In genomic region chr3:24166518-24166917, GRCh38 we compare ENCODE assay signal across 26 cellular contexts.
DNase-seq lines count a peak whose midpoint lies in the region; ATAC-seq, FAIRE-seq and TF ChIP-seq lines count a peak whose summit lies in the region.
"Had no signal": no experiment of that assay in that cellular context is flagged by ENCODE, and none has a peak within 500 bp of the region (broad histone marks: within the 10 kb centered on the region; RNA-seq: fewer than 3 reads in every experiment).

No MANE protein-coding gene starts in this region.

- no peaks in the 10 kb centered on the region for H3K9me3 Mint-ChIP-seq in activated CD4-positive, alpha-beta T cell treated with anti-CD3 and anti-CD28 coated beads, Interleukin-2, amount 10 ng/mL, durations not matched to agents 7 days and 5 days
- H3K9me3 Mint-ChIP-seq: CD8-positive, alpha-beta T cell; H9 had no signal

- H3K27me3 ChIP-seq in liver (ENCODE audit: control insufficient read depth in 4 of 4, insufficient read depth in 4 of 4, low read length in 3 of 4) (no peaks in the 10 kb centered on the region), HepG2 (ENCODE audit: control insufficient read depth in 1 of 2, insufficient read depth in 2 of 2, low read length in 2 of 2) (no peaks in the 10 kb centered on the region), WERI-Rb-1 (ENCODE audit: insufficient read depth, low read depth, severe bottlenecking) (no peaks in the 10 kb centered on the region), right lobe of liver (no peaks in the 10 kb centered on the region), adrenal gland (no peaks in the 10 kb centered on the region)
- H3K27me3 ChIP-seq: SJCRH30 had no signal

- H3K4me3 ChIP-seq in liver (ENCODE audit: low read depth in 1 of 3, low read length in 3 of 3) (no peak overlapping the region), HepG2 (replicated peaks in 1 of 3; ENCODE audit: insufficient read depth in 1 of 3, low read depth in 2 of 3, low read length in 3 of 3) (no peak overlapping the region), WERI-Rb-1 (ENCODE audit: low read depth, low read length) (no peak overlapping the region), right lobe of liver (no peak overlapping the region), adrenal gland (no peak overlapping the region)
- H3K4me3 ChIP-seq: SJCRH30 had no signal

- no peak overlapping the region for H2AFZ ChIP-seq in HepG2 (ENCODE audit: low read length)

- DNase-seq in HepG2 (ENCODE audit: low spot score) (no peak), WERI-Rb-1 (peak; percentile 42), right lobe of liver (no peak), superior temporal gyrus (ENCODE audit: extremely low spot score) (no peak), adrenal gland (no peak)
- no peak for DNase-seq in activated CD4-positive, alpha-beta T cell treated with anti-CD3 and anti-CD28 coated beads, Interleukin-2, amount 10 ng/mL, durations not matched to agents 7 days and 5 days
- DNase-seq: AML-193; C1 segment of cervical spinal cord; Calu3; CD8-positive, alpha-beta T cell; DMS153; H9; KG1; NCI-H1092; NCI-H1436; NCI-H187 treated with DMSO at 0.1 percent for 48 hours; NCI-H2107; NCI-H345; NCI-H524; OCI-M1; SJCRH30 had no signal

- no peak for FAIRE-seq in HepG2 (lab: Jason Lieb, UNC)
- FAIRE-seq: GM12892, GM18507, RCC 7860 had no signal

- ATAC-seq in HepG2 = no peak
- ATAC-seq in right lobe of liver = no peak
- ATAC-seq in GM18858 (IDR thresholded peaks at IDR 0.05; ENCODE audit: unreplicated experiment) = no peak
- ATAC-seq: CD8-positive, alpha-beta T cell had no signal

- WGBS in liver = 91% methylated on average over 5 of the region's 5 CpGs
- WGBS in HepG2 (ENCODE audit: low lambda C conversion rate) = 96% methylated on average over 5 of the region's 5 CpGs
- 81% methylated on average over 5 of the region's 5 CpGs for WGBS in right lobe of liver (ENCODE audit: insufficient coverage, low coverage, low lambda C conversion rate, missing lambda C conversion rate)
- 84 to 91% (median 87%) methylated on average over 5 of the region's 5 CpGs for WGBS in adrenal gland, 4 donors

- H3K36me3 Mint-ChIP-seq in activated CD4-positive, alpha-beta T cell treated with anti-CD3 and anti-CD28 coated beads, Interleukin-2, amount 10 ng/mL, durations not matched to agents 7 days and 5 days (ENCODE audit: low read depth) = no peaks in the 10 kb centered on the region
- H3K36me3 Mint-ChIP-seq: CD8-positive, alpha-beta T cell had no signal

- CTCF ChIA-PET in HepG2 (lab: Yijun Ruan, JAX; ENCODE audit: low intra/inter-chr PET ratio, low total read pairs) = no interaction called here
- CTCF ChIA-PET in activated CD4-positive, alpha-beta T cell treated with anti-CD3 and anti-CD28 coated beads, Interleukin-2, amount 10 ng/mL, durations not matched to agents 7 days and 5 days (lab: Charles Lee) = interaction anchor here (1.4 kb wide), 1 partner anchor 25 kb away, joined by 3 read pairs; no protein-coding TSS in a partner anchor

- TF ChIP-seq RAD21 in liver (IDR thresholded peaks at IDR 0.05) = no peak
- no peak for TF ChIP-seq RAD21 in HepG2 (CRISPR knock-in tag; IDR thresholded peaks at IDR 0.05)

- no peak overlapping the region for H3K4me3 Mint-ChIP-seq in activated CD4-positive, alpha-beta T cell treated with anti-CD3 and anti-CD28 coated beads, Interleukin-2, amount 10 ng/mL, durations not matched to agents 7 days and 5 days
- H3K4me3 Mint-ChIP-seq: CD8-positive, alpha-beta T cell; H9 had no signal

- TF ChIP-seq CTCF in liver (IDR thresholded peaks at IDR 0.05; ENCODE audit: low read depth, low read length, missing input control) (no peak), HepG2 (CRISPR knock-in tag; IDR thresholded peaks at IDR 0.05) (no peak), WERI-Rb-1 (IDR thresholded peaks at IDR 0.05; ENCODE audit: low read depth, low read length) (no peak), right lobe of liver (IDR thresholded peaks at IDR 0.05) (no peak), adrenal gland (IDR thresholded peaks at IDR 0.05) (no peak)

- H3K27ac Mint-ChIP-seq in activated CD4-positive, alpha-beta T cell treated with anti-CD3 and anti-CD28 coated beads, Interleukin-2, amount 10 ng/mL, durations not matched to agents 7 days and 5 days = no peak overlapping the region
- H3K27ac Mint-ChIP-seq: CD8-positive, alpha-beta T cell; H9 had no signal

- no TSS peak for BruUV-seq in HepG2 (replicated peaks; lab: Mats Ljungman, UMichigan)

- TF ChIP-seq EP300 in HepG2 (IDR thresholded peaks at IDR 0.05; ENCODE audit: low read depth in 2 of 2, low read length in 2 of 2) (no peak), HepG2 (CRISPR knock-in tag; IDR thresholded peaks at IDR 0.05; ENCODE audit: borderline replicate concordance) (no peak)

- POLR2A ChIA-PET in HepG2 (lab: Yijun Ruan, JAX) = no interaction called here
- POLR2A ChIA-PET in activated CD4-positive, alpha-beta T cell treated with anti-CD3 and anti-CD28 coated beads, Interleukin-2, amount 10 ng/mL, durations not matched to agents 7 days and 5 days (lab: Charles Lee) = no interaction called here

- peaks cover 3% of the 10 kb centered on the region for H3K27me3 Mint-ChIP-seq in activated CD4-positive, alpha-beta T cell treated with anti-CD3 and anti-CD28 coated beads, Interleukin-2, amount 10 ng/mL, durations not matched to agents 7 days and 5 days

- no peak overlapping the region for H3K4me2 ChIP-seq in HepG2 (ENCODE audit: low read depth, low read length)

- intact Hi-C loops in HepG2 (cut with micrococcal nuclease; ENCODE audit: unreplicated experiment) = no loop called here
- intact Hi-C loops in right lobe of liver (cut with DNase I) = no loop called here
- intact Hi-C loops in adrenal gland (cut with DNase I) = no loop called here

- H3K36me3 ChIP-seq in liver (ENCODE audit: control insufficient read depth in 4 of 4, insufficient read depth in 3 of 4, low read depth in 1 of 4, low read length in 3 of 4) = peaks cover 0 to 3% (median 0%) of the 10 kb centered on the region in 4 donors
- peaks cover 0 to 6% of the 10 kb centered on the region in 2 experiments; a peak in 1 of 5 replicates for H3K36me3 ChIP-seq in HepG2 (replicated peaks in 1 of 2; ENCODE audit: control insufficient read depth in 1 of 2, insufficient read depth in 2 of 2, low read length in 2 of 2)
- H3K36me3 ChIP-seq in WERI-Rb-1 = peaks cover 30% of the 10 kb centered on the region
- H3K36me3 ChIP-seq in right lobe of liver = no peaks in the 10 kb centered on the region
- no peaks in the 10 kb centered on the region for H3K36me3 ChIP-seq in adrenal gland (replicated peaks in 1 of 2)
- H3K36me3 ChIP-seq: SJCRH30 had no signal

- H3K4me1 Mint-ChIP-seq in activated CD4-positive, alpha-beta T cell treated with anti-CD3 and anti-CD28 coated beads, Interleukin-2, amount 10 ng/mL, durations not matched to agents 7 days and 5 days = no peaks in the 10 kb centered on the region

- H3K9me3 ChIP-seq in liver (ENCODE audit: control insufficient read depth in 4 of 4, low read length in 3 of 4) (no peaks in the 10 kb centered on the region), HepG2 (ENCODE audit: low read length) (no peaks in the 10 kb centered on the region), WERI-Rb-1 (ENCODE audit: severe bottlenecking) (no peaks in the 10 kb centered on the region), right lobe of liver (no peaks in the 10 kb centered on the region), adrenal gland (replicated peaks in 1 of 3) (no peaks in the 10 kb centered on the region)
- H3K9me3 ChIP-seq: SJCRH30 had no signal

- no peaks in the 10 kb centered on the region for H4K20me1 ChIP-seq in HepG2 (ENCODE audit: insufficient read depth, low read length)

- no peak overlapping the region for H3K9ac ChIP-seq in liver (ENCODE audit: low read depth in 1 of 2, low read length in 2 of 2)
- H3K9ac ChIP-seq in HepG2 (ENCODE audit: insufficient read depth, low read depth, low read length) = no peak overlapping the region

- H3K4me1 ChIP-seq in liver (ENCODE audit: control insufficient read depth in 4 of 4, insufficient read depth in 4 of 4, low read length in 3 of 4) (peaks cover 0 to 28% (median 6%) of the 10 kb centered on the region in 4 donors), HepG2 (ENCODE audit: insufficient read depth, low read length) (no peaks in the 10 kb centered on the region), right lobe of liver (peaks cover 0 to 12% (median 2%) of the 10 kb centered on the region in 4 donors), adrenal gland (replicated peaks in 1 of 2) (no peaks in the 10 kb centered on the region)
- H3K4me1 ChIP-seq: SJCRH30 had no signal

- no peaks in the 10 kb centered on the region for H3K79me2 ChIP-seq in HepG2 (ENCODE audit: insufficient read depth, low read length)

- in situ Hi-C loops in HepG2 (cut with HindIII; ENCODE audit: extremely low pct_ligation_motif_present, low pct_unique_long_range_greater_than_20kb) = no loop called here

- TF ChIP-seq POLR2A in HepG2 (IDR thresholded peaks at IDR 0.05; ENCODE audit: insufficient read depth in 1 of 2, low read depth in 2 of 2, low read length in 2 of 2) = no peak
- TF ChIP-seq POLR2A in right lobe of liver (IDR thresholded peaks at IDR 0.05) = no peak
- TF ChIP-seq POLR2A in adrenal gland (IDR thresholded peaks at IDR 0.05) = no peak

- peak overlapping the region; percentile 77 to 78 for H3K27ac ChIP-seq in liver (ENCODE audit: low read depth in 1 of 2, low read length in 2 of 2)
- no peak overlapping the region for H3K27ac ChIP-seq in HepG2 (ENCODE audit: extremely low read length, insufficient read depth, low read length)
- peak overlapping the region; percentile 80 for H3K27ac ChIP-seq in WERI-Rb-1
- H3K27ac ChIP-seq in right lobe of liver = peak overlapping the region in 2 of 3 donors; percentile 63 to 69
- no peak overlapping the region for H3K27ac ChIP-seq in adrenal gland
- H3K27ac ChIP-seq: SJCRH30 had no signal

TF ChIP-seq in liver, 16 proteins besides CTCF, POLR2A, EP300 and RAD21:
- TF ChIP-seq EGR1 (IDR thresholded peaks at IDR 0.05; ENCODE audit: low read depth in 2 of 2) (no peak), GABPA (IDR thresholded peaks at IDR 0.05 in 1 of 2, conservative IDR thresholded peaks at IDR 0.05 in 1 of 2) (no peak)

TF ChIP-seq in HepG2, 621 proteins besides CTCF, POLR2A, EP300 and RAD21:
- TF ChIP-seq SSRP1 (CRISPR knock-in tag; IDR thresholded peaks at IDR 0.05) = no peak
- no peak for TF ChIP-seq DNMT3B (CRISPR knock-in tag; conservative IDR thresholded peaks at IDR 0.05)
- TF ChIP-seq SUZ12 (IDR thresholded peaks at IDR 0.05; ENCODE audit: low read depth, low read length) = no peak
- no peak for TF ChIP-seq ZNF335 (CRISPR knock-in tag; IDR thresholded peaks at IDR 0.05)
- TF ChIP-seq HNRNPLL (IDR thresholded peaks at IDR 0.05; ENCODE audit: low read depth, low read length, poor library complexity, severe bottlenecking) = no peak
- no peak for TF ChIP-seq TEAD3 (CRISPR knock-in tag; optimal IDR thresholded peaks at IDR 0.05; ENCODE audit: borderline replicate concordance)
TF ChIP-seq in HepG2: peak in this region for 0.

Comparison
In these comparisons a context has a peak if more than half of its experiments do, and no peak if none do; other contexts are left out.
1. H3K27ac ChIP-seq: peak in liver (2 of 2), WERI-Rb-1 (single experiment) and right lobe of liver (2 of 3); none in HepG2 (single experiment) and adrenal gland (0 of 5).